9 cellular contexts compared by ENCODE assay signal in the genomic region with DNA sequence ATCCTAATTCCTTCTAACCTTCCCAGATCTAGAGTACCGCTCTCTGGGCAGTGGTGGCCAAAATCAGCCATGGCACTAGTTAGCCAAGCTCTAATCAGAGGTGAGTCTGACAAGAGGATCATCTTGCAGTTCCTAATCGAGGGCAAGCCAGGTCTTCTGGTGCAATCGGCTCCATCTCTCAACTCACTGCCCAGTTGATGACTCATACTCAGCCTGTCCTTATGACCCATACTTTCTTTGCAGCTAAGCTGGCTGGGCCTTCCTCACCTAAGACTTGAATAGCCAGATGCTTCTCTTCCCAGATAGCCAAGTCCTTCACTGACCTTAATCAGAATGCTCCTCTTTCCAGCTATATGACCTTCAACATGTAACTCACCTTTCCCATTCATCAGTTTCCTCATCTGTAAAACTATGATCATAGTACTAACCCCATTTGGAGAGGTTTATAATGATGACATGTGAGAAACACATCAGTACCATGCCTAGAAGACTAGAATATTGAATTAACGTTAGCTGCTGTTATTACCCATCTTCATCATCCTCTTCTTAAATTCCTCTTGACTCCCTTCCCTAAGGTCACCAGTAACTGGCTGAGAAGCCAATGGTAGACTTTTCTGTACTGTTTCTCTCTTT. TPM values are rescaled to one million over a fixed set of nuclear protein-coding genes. Genes with fewer than 3 reads are reported as not detected.
DNase-seq lines count a peak whose midpoint lies in the region; ATAC-seq and TF ChIP-seq lines count a peak whose summit lies in the region.
"Had no signal": no experiment of that assay in that cellular context is flagged by ENCODE, and none has a peak within 500 bp of the region (broad histone marks: within the 10 kb centered on the region; RNA-seq: fewer than 3 reads in every experiment).

No MANE protein-coding gene starts in this region.

- CTCF ChIA-PET in AG04449 (lab: Yijun Ruan, JAX) = interaction anchor here (1.5 kb wide), 1 partner anchor 173 kb away, joined by 3 read pairs; no protein-coding TSS in a partner anchor

- POLR2A ChIA-PET in AG04449 (lab: Yijun Ruan, JAX) = no interaction called here

- no peak overlapping the region for H3K4me3 ChIP-seq in AG04449 (ENCODE audit: low read depth, low read length)

- intact Hi-C loops in left colon (cut with DNase I, micrococcal nuclease) = no loop called here

- TF ChIP-seq CTCF in AG04449 (IDR thresholded peaks at IDR 0.05; ENCODE audit: insufficient read depth, low read length, missing control alignments) = no peak

- ATAC-seq in left colon (peak; percentile 61), HG02642 (IDR thresholded peaks at IDR 0.05; ENCODE audit: poor library complexity, unreplicated experiment) (no peak), HG03280 (IDR thresholded peaks at IDR 0.05; ENCODE audit: unreplicated experiment) (no peak)

- DNase-seq in AG04449 (ENCODE audit: low read depth, low spot score) (peak; percentile 31), HT1080 (ENCODE audit: low read depth) (peak; percentile 64), astrocyte of the hippocampus (ENCODE audit: low read depth, low spot score) (peak; percentile 63), left colon (peak in 1 of 2 donors; percentile 28), GM19240 (ENCODE audit: insufficient read length, low spot score) (no peak), Kasumi-1 (lab: John Stamatoyannopoulos, UW) (no peak)
- DNase-seq: NCI-H1930 had no signal

RNA-seq across cellular contexts. Expression of gene RELL1, which starts 57.1 kb away (rescaled TPM):
- 36.5 and 50.6 TPM in 2 replicates for total RNA-seq in HT1080 (2014; rRNA removed; shearing (Covaris generic))
- polyA plus RNA-seq in HT1080 (2015; cell fraction: cytosol; rRNA removed) = 15.3 and 18.4 TPM in 2 replicates
- 8.3 and 8.8 TPM in 2 replicates for polyA plus RNA-seq in HT1080 (2015; cell fraction: nucleus; rRNA removed)
- total RNA-seq in left colon = 10 to 100 TPM; 53.7 to 75.0 TPM

Comparison
In these comparisons a context has a peak if more than half of its experiments do, and no peak if none do; other contexts are left out.
1. DNase-seq: peak in AG04449 (single experiment), HT1080 (single experiment) and astrocyte of the hippocampus (single experiment); none in GM19240 (single experiment) and Kasumi-1 (0 of 2).